Comparison of ENCODE assay signal across 8 cellular contexts in genomic region chr11:10309163-10310093, GRCh38. TPM values are rescaled to one million over a fixed set of nuclear protein-coding genes. Genes with fewer than 3 reads are reported as not detected.
DNase-seq lines count a peak whose midpoint lies in the region; ATAC-seq, FAIRE-seq and TF ChIP-seq lines count a peak whose summit lies in the region.

No MANE protein-coding gene starts in this region.

- H3K9me3 ChIP-seq in right cardiac atrium (ENCODE audit: control insufficient read depth, low read length) (no peaks in the 10 kb centered on the region), subcutaneous abdominal adipose tissue (ENCODE audit: control insufficient read depth in 5 of 5, low read length in 5 of 5) (peaks cover 0 to 7% (median 0%) of the 10 kb centered on the region in 5 donors)

- whole genome bisulfite sequencing in right cardiac atrium = 35% methylated on average over 12 of the region's 12 CpGs

- no peak for FAIRE-seq in GM19239 (lab: Jason Lieb, UNC)

- peaks cover 15% of the 10 kb centered on the region for H3K9me3 Mint-ChIP-seq in WTC11

- H3K4me3 ChIP-seq in right cardiac atrium (ENCODE audit: low read length) (no peak overlapping the region), subcutaneous abdominal adipose tissue (ENCODE audit: low read depth in 1 of 5, low read length in 5 of 5) (peak overlapping the region in 1 of 5 donors; percentile 67)

- H3K27ac ChIP-seq in right cardiac atrium (ENCODE audit: low read length) = peak overlapping the region; percentile 68
- H3K27ac ChIP-seq in subcutaneous abdominal adipose tissue (ENCODE audit: low read depth, low read length) = peak overlapping the region; percentile 94

- no peak for TF ChIP-seq CTCF in WTC11 (IDR thresholded peaks at IDR 0.05)

- H3K4me1 Mint-ChIP-seq in WTC11 = peaks cover 38% of the 10 kb centered on the region

- intact Hi-C loops in right cardiac atrium (cut with DNase I) = loop anchor here (5.0 to 10.0 kb wide), 6 partner anchors 55 to 552 kb away; no protein-coding TSS in a partner anchor

- H3K9ac ChIP-seq in subcutaneous abdominal adipose tissue (ENCODE audit: low read length in 5 of 5) = peak overlapping the region in 1 of 5 donors; percentile 98

- H3K27me3 Mint-ChIP-seq in WTC11 (ENCODE audit: low read depth) = peaks cover 23% of the 10 kb centered on the region

- H3K4me1 ChIP-seq in right cardiac atrium (ENCODE audit: control insufficient read depth, insufficient read depth, low read length) = no peaks in the 10 kb centered on the region
- H3K4me1 ChIP-seq in subcutaneous abdominal adipose tissue (ENCODE audit: control insufficient read depth in 5 of 5, insufficient read depth in 5 of 5, low read length in 5 of 5) = peaks cover 4 to 47% (median 34%) of the 10 kb centered on the region in 5 donors

- H3K36me3 Mint-ChIP-seq in WTC11 = peaks cover 24% of the 10 kb centered on the region

- POLR2A ChIA-PET in WTC11 (lab: Charles Lee) = interaction anchor here (1.8 to 2.2 kb wide), 2 partner anchors 42 to 57 kb away, joined by 7 to 9 read pairs; no protein-coding TSS in a partner anchor

- H3K4me3 Mint-ChIP-seq in WTC11 = peak overlapping the region; percentile 39

- peak; percentile 59 for DNase-seq in HT-29 (ENCODE audit: low spot score)
- DNase-seq in WTC11 (ENCODE audit: low spot score) = no peak
- DNase-seq in right cardiac atrium = peak; percentile 57 to 86 (median 83)
- DNase-seq in stimulated activated naive CD4-positive, alpha-beta T cell treated with Interleukin-2 at 50 U/mL for 16 hours (lab: John Stamatoyannopoulos, UW) = no peak
- DNase-seq in GM19239 (ENCODE audit: insufficient read length, low spot score) = no peak

- CTCF ChIA-PET in WTC11 (lab: Charles Lee) = interaction anchor here (1.0 to 9.9 kb wide), 11 partner anchors 8 to 551 kb away, joined by 3 to 149 read pairs (median 4); partner anchors contain the start of gene RNF141

- H3K27me3 ChIP-seq in right cardiac atrium (ENCODE audit: control insufficient read depth, insufficient read depth) (no peaks in the 10 kb centered on the region), subcutaneous abdominal adipose tissue (ENCODE audit: control insufficient read depth in 5 of 5, insufficient read depth in 4 of 5, low read length in 5 of 5) (no peaks in the 10 kb centered on the region)

- ATAC-seq in WTC11 (no peak), right cardiac atrium (peak; percentile 49 to 54), GM21723 (IDR thresholded peaks at IDR 0.05; ENCODE audit: unreplicated experiment) (no peak), HG03565 (IDR thresholded peaks at IDR 0.05; ENCODE audit: unreplicated experiment) (no peak)

- H3K27ac Mint-ChIP-seq in WTC11 = 0 out of 2 replicates have a peak overlapping the region, but pooled peaks have one; percentile 30

- H3K36me3 ChIP-seq in subcutaneous abdominal adipose tissue (ENCODE audit: control insufficient read depth in 5 of 5, insufficient read depth in 5 of 5, low read length in 5 of 5) = peaks cover 0 to 14% (median 2%) of the 10 kb centered on the region in 5 donors

TF ChIP-seq in WTC11, 78 proteins besides CTCF, POLR2A, EP300 and RAD21:
- TF ChIP-seq NFE2L1 (CRISPR knock-in tag; IDR thresholded peaks at IDR 0.05) = no peak
- 0 out of 2 replicates have a peak, but pooled peaks have one; percentile 27 for TF ChIP-seq ZNF232 (CRISPR knock-in tag; IDR thresholded peaks at IDR 0.05)
- TF ChIP-seq MLX (CRISPR knock-in tag; IDR thresholded peaks at IDR 0.05) = no peak
- no peak for TF ChIP-seq NR2C2 (CRISPR knock-in tag; IDR thresholded peaks at IDR 0.05)
- peak; percentile 55; the same call in 1 of the 2 replicates for TF ChIP-seq ZNF423 (CRISPR knock-in tag; IDR thresholded peaks at IDR 0.05)
- TF ChIP-seq SMAD3 (CRISPR knock-in tag; IDR thresholded peaks at IDR 0.05; ENCODE audit: borderline replicate concordance) = no peak
- no peak for TF ChIP-seq ATF1 (CRISPR knock-in tag; IDR thresholded peaks at IDR 0.05)
TF ChIP-seq in WTC11: peak in this region for 2.

RNA-seq across cellular contexts. Expression of gene ADM, which starts 4.6 kb away (rescaled TPM):
- total RNA-seq in HT-29 (2014; rRNA removed; shearing (Covaris generic)) = 33.3 and 37.6 TPM in 2 replicates
- total RNA-seq in WTC11 (2021) (18.7 to 40.8 TPM (median 40.1 TPM) in 3 replicates), right cardiac atrium (100 to 1,000 TPM in 3 of 4 donors, 10 to 100 TPM in 1; 57.9 to 219 (median 166) TPM)
- 151 TPM for polyA plus RNA-seq in right cardiac atrium

RNA-seq across cellular contexts. Expression of gene SBF2, which starts 15.4 kb away (rescaled TPM):
- total RNA-seq in HT-29 (2014; rRNA removed; shearing (Covaris generic)) = 24.4 and 27.1 TPM in 2 replicates
- total RNA-seq in WTC11 (2021) (46.2 to 53.6 TPM (median 47.6 TPM) in 3 replicates), right cardiac atrium (10 to 100 TPM; 20.5 to 32.2 (median 23.3) TPM)
- 10.8 TPM for polyA plus RNA-seq in right cardiac atrium

Comparison
In these comparisons a context has a peak if more than half of its experiments do, and no peak if none do; other contexts are left out.
1. DNase-seq: peak in HT-29 (single experiment) and right cardiac atrium (3 of 3); none in WTC11 (single experiment), stimulated activated naive CD4-positive, alpha-beta T cell treated with Interleukin-2 at 50 U/mL for 16 hours (single experiment) and GM19239 (single experiment).
2. ATAC-seq: peak in right cardiac atrium (2 of 2); none in WTC11 (single experiment), GM21723 (single experiment) and HG03565 (single experiment).